In the genomic region with DNA sequence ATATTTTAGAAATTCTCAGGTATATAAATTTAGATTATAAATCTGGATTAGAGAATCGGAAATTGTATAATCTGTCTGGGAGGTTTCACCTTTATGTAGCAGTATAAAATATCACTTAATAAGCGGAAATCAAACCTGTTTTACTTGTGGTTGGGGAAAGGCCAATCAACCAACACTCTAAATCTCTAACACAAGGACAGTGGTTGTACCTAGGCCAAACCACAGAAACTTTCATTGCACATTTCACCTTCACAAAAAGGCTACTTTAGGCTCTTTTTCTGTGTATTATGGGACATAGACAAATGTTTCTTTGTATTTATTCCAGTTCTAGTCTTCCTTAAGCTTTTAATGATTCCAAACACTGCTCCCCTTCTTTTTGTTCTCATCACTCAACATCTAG, we compare ENCODE assay signal across 25 cellular contexts. TPM values are rescaled to one million over a fixed set of nuclear protein-coding genes. Genes with fewer than 3 reads are reported as not detected.
DNase-seq lines count a peak whose midpoint lies in the region; FAIRE-seq and TF ChIP-seq lines count a peak whose summit lies in the region.
"Had no signal": no experiment of that assay in that cellular context is flagged by ENCODE, and none has a peak within 500 bp of the region (broad histone marks: within the 10 kb centered on the region; RNA-seq: fewer than 3 reads in every experiment).

No MANE protein-coding gene starts in this region.

- H3K4me1 ChIP-seq in osteoblast (ENCODE audit: insufficient read depth, low read length): peaks cover 3% of the 10 kb centered on the region

- TF ChIP-seq CTCF in osteoblast (IDR thresholded peaks at IDR 0.05; ENCODE audit: extremely low read depth, low read depth, low read length): no peak

- in situ Hi-C loops in SK-MEL-5 (cut with HindIII; ENCODE audit: low pct_unique_long_range_greater_than_20kb, low sequenced_read_pairs): no loop called here

- DNase-seq in T-helper 2 cell treated with Interferon-gamma antibody and Interleukin-4, amounts not matched to agents 5 μg/mL and 100 μg/mL, for 36 hours (ENCODE audit: low spot score): no peak
- DNase-seq in T-helper 2 cell: no peak
- DNase-seq in GM19239 (ENCODE audit: insufficient read length, low spot score): no peak
- DNase-seq in SK-MEL-5 (ENCODE audit: low read depth, low spot score): peak; percentile 68
- peak; percentile 41 for DNase-seq in osteoblast (ENCODE audit: insufficient read length, low spot score, missing footprints)
- DNase-seq in SKM-1 treated with dmso at 0.1 percent for 144 hours (lab: John Stamatoyannopoulos, UW; ENCODE audit: unreplicated experiment): no peak
- DNase-seq in NCI-H187 (lab: John Stamatoyannopoulos, UW): no peak
- no peak for DNase-seq in middle frontal gyrus (ENCODE audit: extremely low spot score, low spot score)
- DNase-seq: CD8-positive, alpha-beta memory T cell; MG63; NCI-H1105 treated with DMSO at 0.1 percent for 48 hours; NCI-H146; NCI-H2029; NCI-H446; NCI-H524 treated with DMSO at 0.1 percent for 48 hours; NCI-H774; NK-92 treated with Interleukin-12 subunit alpha and Interleukin-12 subunit beta, amount 100 ng/mL, for 24 hours; PC-3 had no signal

- H3K27me3 Mint-ChIP-seq in T-helper 2 cell treated with Interferon-gamma antibody and Interleukin-4, amounts not matched to agents 5 μg/mL and 100 μg/mL, for 36 hours (ENCODE audit: low read depth): no peaks in the 10 kb centered on the region
- H3K27me3 Mint-ChIP-seq: B cell; CD8-positive, alpha-beta memory T cell had no signal

- H3K9me3 Mint-ChIP-seq in T-helper 2 cell treated with Interferon-gamma antibody and Interleukin-4, amounts not matched to agents 5 μg/mL and 100 μg/mL, for 36 hours: no peaks in the 10 kb centered on the region

- H3K4me1 Mint-ChIP-seq in T-helper 2 cell treated with Interferon-gamma antibody and Interleukin-4, amounts not matched to agents 5 μg/mL and 100 μg/mL, for 36 hours (ENCODE audit: low read depth): peaks cover 3% of the 10 kb centered on the region
- H3K4me1 Mint-ChIP-seq: B cell had no signal

- no peaks in the 10 kb centered on the region for H3K9me3 ChIP-seq in osteoblast (ENCODE audit: low read depth, low read length)
- H3K9me3 ChIP-seq: MG63 had no signal

- H3K79me2 ChIP-seq in osteoblast (ENCODE audit: insufficient read depth, low read length): peaks cover 25% of the 10 kb centered on the region

- H3K36me3 ChIP-seq in osteoblast (ENCODE audit: insufficient read depth, low read length): peaks cover 45% of the 10 kb centered on the region

- peaks cover 51% of the 10 kb centered on the region for H3K36me3 Mint-ChIP-seq in T-helper 2 cell treated with Interferon-gamma antibody and Interleukin-4, amounts not matched to agents 5 μg/mL and 100 μg/mL, for 36 hours (ENCODE audit: low read depth)

- H3K27ac Mint-ChIP-seq in T-helper 2 cell treated with Interferon-gamma antibody and Interleukin-4, amounts not matched to agents 5 μg/mL and 100 μg/mL, for 36 hours: peak overlapping the region; percentile 28
- H3K27ac Mint-ChIP-seq: B cell had no signal

- H4K20me1 ChIP-seq in osteoblast (ENCODE audit: insufficient read depth, low read length): peaks cover 15% of the 10 kb centered on the region

- no peaks in the 10 kb centered on the region for H3K27me3 ChIP-seq in osteoblast (ENCODE audit: insufficient read depth, low read length)
- H3K27me3 ChIP-seq: MG63 had no signal

- peak; percentile 58 for FAIRE-seq in GM19239 (lab: Jason Lieb, UNC)
- FAIRE-seq: D721Med, G401.6, H54, K562 had no signal

- H3K4me2 ChIP-seq in osteoblast (ENCODE audit: insufficient read depth, low read length): no peak overlapping the region

- H3K4me3 ChIP-seq in osteoblast (ENCODE audit: insufficient read depth, low read length): no peak overlapping the region
- H3K4me3 ChIP-seq: K562, MG63 had no signal

- H2AFZ ChIP-seq in osteoblast (ENCODE audit: low read length): no peak overlapping the region

- H3K27ac ChIP-seq in osteoblast (ENCODE audit: low read depth, low read length): no peak overlapping the region
- H3K27ac ChIP-seq: 22Rv1 had no signal

- H3K4me3 Mint-ChIP-seq in T-helper 2 cell treated with Interferon-gamma antibody and Interleukin-4, amounts not matched to agents 5 μg/mL and 100 μg/mL, for 36 hours: no peak overlapping the region
- H3K4me3 Mint-ChIP-seq: B cell; CD14-positive monocyte; CD8-positive, alpha-beta memory T cell had no signal

RNA-seq across cellular contexts. Expression of a gene that starts 19.8 kb away (rescaled TPM):
- 112 and 191 TPM in 2 replicates for total RNA-seq in SK-MEL-5 (2014; rRNA removed; shearing (Covaris generic))
- 150 and 200 TPM in 2 replicates for polyA plus RNA-seq in SK-MEL-5 (2015; cell fraction: cytosol; rRNA removed)
- 27.7 and 42.4 TPM in 2 replicates for polyA plus RNA-seq in SK-MEL-5 (2015; cell fraction: nucleus; rRNA removed)
- total RNA-seq in osteoblast: 71.9 and 75.3 TPM in 2 replicates

RNA-seq across cellular contexts. Expression of a gene that starts 20.2 kb away (rescaled TPM):
- total RNA-seq in SK-MEL-5 (2014; rRNA removed; shearing (Covaris generic)): 94.5 and 101 TPM in 2 replicates
- polyA plus RNA-seq in SK-MEL-5 (2015; cell fraction: cytosol; rRNA removed): 55.8 and 83.2 TPM in 2 replicates
- polyA plus RNA-seq in SK-MEL-5 (2015; cell fraction: nucleus; rRNA removed): 40.4 and 48.6 TPM in 2 replicates
- 131 and 163 TPM in 2 replicates for total RNA-seq in osteoblast

Comparison
In these comparisons a context has a peak if more than half of its experiments do, and no peak if none do; other contexts are left out.
1. DNase-seq: peak in SK-MEL-5 (single experiment) and osteoblast (single experiment); none in T-helper 2 cell treated with Interferon-gamma antibody and Interleukin-4, amounts not matched to agents 5 μg/mL and 100 μg/mL, for 36 hours (single experiment), T-helper 2 cell (0 of 5), GM19239 (single experiment), SKM-1 treated with dmso at 0.1 percent for 144 hours (single experiment), NCI-H187 (0 of 2) and middle frontal gyrus (single experiment).